ENCODE assay signal across 1 cellular context in the genomic region with DNA sequence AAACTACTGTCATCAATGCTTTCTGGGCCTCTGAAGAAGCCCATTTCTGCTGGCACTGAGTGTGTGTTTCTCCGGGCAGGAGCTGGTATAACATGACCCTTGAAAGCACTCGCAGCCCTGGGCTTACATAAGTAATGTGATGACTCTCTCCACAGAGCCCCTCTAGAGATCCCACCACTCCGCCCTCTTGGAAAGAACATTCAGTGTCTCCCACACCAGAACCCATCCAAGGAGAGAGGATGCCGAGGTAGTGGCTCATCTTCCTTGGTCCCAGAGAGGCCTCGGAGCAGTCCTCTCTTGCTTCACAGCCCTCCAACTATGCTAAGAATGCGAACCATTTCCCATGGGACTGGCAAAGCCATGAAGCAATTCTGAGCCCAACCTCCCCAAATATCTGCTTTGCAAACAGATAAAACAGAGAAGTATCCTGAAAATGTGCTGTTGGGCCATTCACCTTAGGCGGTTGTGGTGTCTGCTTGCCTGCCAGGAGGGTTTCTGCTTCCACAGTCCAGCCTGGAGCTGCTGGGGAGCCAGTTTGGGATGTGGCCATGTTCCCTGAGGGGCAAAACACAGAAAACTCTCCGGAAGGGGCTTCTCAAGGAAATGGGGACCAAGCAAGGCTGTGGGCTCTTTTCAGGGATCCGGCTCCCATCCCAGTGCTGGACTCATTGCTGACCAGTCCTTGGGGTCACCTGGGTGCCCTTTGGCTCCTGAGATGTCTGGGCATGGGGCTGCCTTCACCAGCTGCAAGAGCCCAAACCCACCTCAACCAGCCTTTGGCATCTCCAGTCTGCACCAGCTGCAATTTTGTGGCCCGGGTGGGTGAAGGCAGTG.
TF ChIP-seq lines count a peak whose summit lies in the region.

No MANE protein-coding gene starts in this region.

TF ChIP-seq in HepG2, 621 proteins besides CTCF, POLR2A, EP300 and RAD21 (continued from another document and continues in another):
- TF ChIP-seq ZBTB33 (CRISPR knock-in tag; IDR thresholded peaks at IDR 0.05) (peak; percentile 10; the same call in 1 of the 2 replicates), HNRNPH1 (optimal IDR thresholded peaks at IDR 0.05; ENCODE audit: low read depth, low read length) (no peak), SMAD1 (CRISPR knock-in tag; IDR thresholded peaks at IDR 0.05; ENCODE audit: borderline replicate concordance, low read depth) (no peak), PLRG1 (conservative IDR thresholded peaks at IDR 0.05) (no peak), ZNF124 (CRISPR knock-in tag; IDR thresholded peaks at IDR 0.05) (0 out of 2 replicates have a peak, but pooled peaks have one; percentile 63), TFE3 (CRISPR knock-in tag; IDR thresholded peaks at IDR 0.05) (peak; percentile 70; the same call in 1 of the 2 replicates), ZNF24 (IDR thresholded peaks at IDR 0.05) (no peak), KAT8 (CRISPR knock-in tag; IDR thresholded peaks at IDR 0.05) (0 out of 2 replicates have a peak, but pooled peaks have one; percentile 34), ZSCAN5A (CRISPR knock-in tag; IDR thresholded peaks at IDR 0.05; ENCODE audit: borderline replicate concordance) (peak; percentile 79; the same call in 1 of the 2 replicates), RCOR2 (CRISPR knock-in tag; IDR thresholded peaks at IDR 0.05) (peak; percentile 62; the same call in 1 of the 2 replicates), GTF3A (CRISPR knock-in tag; conservative IDR thresholded peaks at IDR 0.05) (no peak), EED (CRISPR knock-in tag; IDR thresholded peaks at IDR 0.05) (0 out of 2 replicates have a peak, but pooled peaks have one; percentile 44), BCL6 (CRISPR knock-in tag; IDR thresholded peaks at IDR 0.05) (peak; percentile 58), CEBPB (IDR thresholded peaks at IDR 0.05; ENCODE audit: borderline replicate concordance, low read depth, low read length) (peak; percentile 94), NCOA2 (CRISPR knock-in tag; IDR thresholded peaks at IDR 0.05) (peak; percentile 87), SP5 (CRISPR knock-in tag; IDR thresholded peaks at IDR 0.05; ENCODE audit: borderline replicate concordance, low read depth) (peak; percentile 59; the same call in 1 of the 2 replicates), ZNF263 (CRISPR knock-in tag; IDR thresholded peaks at IDR 0.05) (peak; percentile 50; the same call in 1 of the 2 replicates), GATAD2A (CRISPR knock-in tag; IDR thresholded peaks at IDR 0.05) (peak; percentile 71), ELF1 (CRISPR knock-in tag; IDR thresholded peaks at IDR 0.05) (no peak), IRF2 (CRISPR knock-in tag; IDR thresholded peaks at IDR 0.05) (no peak), FOXK2 (IDR thresholded peaks at IDR 0.05) (no peak), ZNF788 (CRISPR knock-in tag; IDR thresholded peaks at IDR 0.05; ENCODE audit: borderline replicate concordance) (0 out of 2 replicates have a peak, but pooled peaks have one; percentile 44), PHF21A (CRISPR knock-in tag; IDR thresholded peaks at IDR 0.05) (peak; percentile 53; the same call in 1 of the 2 replicates), XRCC5 (optimal IDR thresholded peaks at IDR 0.05; ENCODE audit: low read length) (no peak), ZNF768 (CRISPR knock-in tag; IDR thresholded peaks at IDR 0.05) (peak; percentile 92), RXRA (CRISPR knock-in tag; IDR thresholded peaks at IDR 0.05) (peak; percentile 51; the same call in 1 of the 2 replicates), HDAC2 (CRISPR knock-in tag; IDR thresholded peaks at IDR 0.05) (peak; percentile 64), TEAD3 (CRISPR knock-in tag; optimal IDR thresholded peaks at IDR 0.05; ENCODE audit: borderline replicate concordance) (peak; percentile 100), FOXO1 (CRISPR knock-in tag; IDR thresholded peaks at IDR 0.05) (peak; percentile 17; the same call in 1 of the 2 replicates), ZNF180 (CRISPR knock-in tag; IDR thresholded peaks at IDR 0.05; ENCODE audit: borderline replicate concordance, low read depth) (no peak), TBX2 (CRISPR knock-in tag; IDR thresholded peaks at IDR 0.05; ENCODE audit: borderline replicate concordance) (peak; percentile 43; the same call in 1 of the 2 replicates), CREM (IDR thresholded peaks at IDR 0.05) (peak; percentile 44; the same call in 1 of the 2 replicates), CREM (CRISPR knock-in tag; IDR thresholded peaks at IDR 0.05) (no peak), PHF20 (CRISPR knock-in tag; IDR thresholded peaks at IDR 0.05) (no peak)
- TF ChIP-seq, protein P1, sequence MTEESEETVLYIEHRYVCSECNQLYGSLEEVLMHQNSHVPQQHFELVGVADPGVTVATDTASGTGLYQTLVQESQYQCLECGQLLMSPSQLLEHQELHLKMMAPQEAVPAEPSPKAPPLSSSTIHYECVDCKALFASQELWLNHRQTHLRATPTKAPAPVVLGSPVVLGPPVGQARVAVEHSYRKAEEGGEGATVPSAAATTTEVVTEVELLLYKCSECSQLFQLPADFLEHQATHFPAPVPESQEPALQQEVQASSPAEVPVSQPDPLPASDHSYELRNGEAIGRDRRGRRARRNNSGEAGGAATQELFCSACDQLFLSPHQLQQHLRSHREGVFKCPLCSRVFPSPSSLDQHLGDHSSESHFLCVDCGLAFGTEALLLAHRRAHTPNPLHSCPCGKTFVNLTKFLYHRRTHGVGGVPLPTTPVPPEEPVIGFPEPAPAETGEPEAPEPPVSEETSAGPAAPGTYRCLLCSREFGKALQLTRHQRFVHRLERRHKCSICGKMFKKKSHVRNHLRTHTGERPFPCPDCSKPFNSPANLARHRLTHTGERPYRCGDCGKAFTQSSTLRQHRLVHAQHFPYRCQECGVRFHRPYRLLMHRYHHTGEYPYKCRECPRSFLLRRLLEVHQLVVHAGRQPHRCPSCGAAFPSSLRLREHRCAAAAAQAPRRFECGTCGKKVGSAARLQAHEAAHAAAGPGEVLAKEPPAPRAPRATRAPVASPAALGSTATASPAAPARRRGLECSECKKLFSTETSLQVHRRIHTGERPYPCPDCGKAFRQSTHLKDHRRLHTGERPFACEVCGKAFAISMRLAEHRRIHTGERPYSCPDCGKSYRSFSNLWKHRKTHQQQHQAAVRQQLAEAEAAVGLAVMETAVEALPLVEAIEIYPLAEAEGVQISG (CRISPR knock-in tag; IDR thresholded peaks at IDR 0.05): peak; percentile 46; the same call in 1 of the 2 replicates
- TF ChIP-seq, protein P2, sequence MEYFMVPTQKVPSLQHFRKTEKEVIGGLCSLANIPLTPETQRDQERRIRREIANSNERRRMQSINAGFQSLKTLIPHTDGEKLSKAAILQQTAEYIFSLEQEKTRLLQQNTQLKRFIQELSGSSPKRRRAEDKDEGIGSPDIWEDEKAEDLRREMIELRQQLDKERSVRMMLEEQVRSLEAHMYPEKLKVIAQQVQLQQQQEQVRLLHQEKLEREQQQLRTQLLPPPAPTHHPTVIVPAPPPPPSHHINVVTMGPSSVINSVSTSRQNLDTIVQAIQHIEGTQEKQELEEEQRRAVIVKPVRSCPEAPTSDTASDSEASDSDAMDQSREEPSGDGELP (IDR thresholded peaks at IDR 0.05; ENCODE audit: borderline replicate concordance, low read depth): peak; percentile 25; the same call in 1 of the 2 replicates
- TF ChIP-seq, protein P3, sequence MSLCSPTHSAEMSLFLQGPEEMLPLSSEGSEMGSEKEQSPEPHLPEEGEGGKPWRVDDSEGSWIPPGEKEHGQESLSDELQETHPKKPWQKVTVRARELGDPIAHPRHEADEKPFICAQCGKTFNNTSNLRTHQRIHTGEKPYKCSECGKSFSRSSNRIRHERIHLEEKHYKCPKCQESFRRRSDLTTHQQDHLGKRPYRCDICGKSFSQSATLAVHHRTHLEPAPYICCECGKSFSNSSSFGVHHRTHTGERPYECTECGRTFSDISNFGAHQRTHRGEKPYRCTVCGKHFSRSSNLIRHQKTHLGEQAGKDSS (CRISPR knock-in tag; IDR thresholded peaks at IDR 0.05; ENCODE audit: borderline replicate concordance, low read depth): no peak
- TF ChIP-seq, protein P4, sequence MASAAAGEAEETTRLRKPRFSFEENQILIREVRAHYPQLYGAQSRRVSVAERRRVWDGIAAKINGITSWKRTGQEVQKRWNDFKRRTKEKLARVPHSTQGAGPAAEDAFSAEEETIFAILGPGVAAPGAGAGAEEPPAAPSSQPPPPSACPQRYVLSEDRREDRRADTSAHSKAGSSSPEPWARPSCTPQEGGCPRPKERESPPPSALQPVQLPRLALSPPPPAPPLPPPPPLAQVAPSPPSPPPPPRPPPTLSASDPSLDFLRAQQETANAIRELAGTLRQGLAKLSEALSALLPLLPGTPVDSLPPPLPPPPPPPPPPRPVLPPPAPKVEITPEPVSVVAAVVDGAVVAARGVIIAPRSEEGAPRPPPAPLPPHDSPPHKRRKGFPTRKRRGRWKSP (CRISPR knock-in tag; IDR thresholded peaks at IDR 0.05): 0 out of 2 replicates have a peak, but pooled peaks have one; percentile 53
- TF ChIP-seq, protein P5, sequence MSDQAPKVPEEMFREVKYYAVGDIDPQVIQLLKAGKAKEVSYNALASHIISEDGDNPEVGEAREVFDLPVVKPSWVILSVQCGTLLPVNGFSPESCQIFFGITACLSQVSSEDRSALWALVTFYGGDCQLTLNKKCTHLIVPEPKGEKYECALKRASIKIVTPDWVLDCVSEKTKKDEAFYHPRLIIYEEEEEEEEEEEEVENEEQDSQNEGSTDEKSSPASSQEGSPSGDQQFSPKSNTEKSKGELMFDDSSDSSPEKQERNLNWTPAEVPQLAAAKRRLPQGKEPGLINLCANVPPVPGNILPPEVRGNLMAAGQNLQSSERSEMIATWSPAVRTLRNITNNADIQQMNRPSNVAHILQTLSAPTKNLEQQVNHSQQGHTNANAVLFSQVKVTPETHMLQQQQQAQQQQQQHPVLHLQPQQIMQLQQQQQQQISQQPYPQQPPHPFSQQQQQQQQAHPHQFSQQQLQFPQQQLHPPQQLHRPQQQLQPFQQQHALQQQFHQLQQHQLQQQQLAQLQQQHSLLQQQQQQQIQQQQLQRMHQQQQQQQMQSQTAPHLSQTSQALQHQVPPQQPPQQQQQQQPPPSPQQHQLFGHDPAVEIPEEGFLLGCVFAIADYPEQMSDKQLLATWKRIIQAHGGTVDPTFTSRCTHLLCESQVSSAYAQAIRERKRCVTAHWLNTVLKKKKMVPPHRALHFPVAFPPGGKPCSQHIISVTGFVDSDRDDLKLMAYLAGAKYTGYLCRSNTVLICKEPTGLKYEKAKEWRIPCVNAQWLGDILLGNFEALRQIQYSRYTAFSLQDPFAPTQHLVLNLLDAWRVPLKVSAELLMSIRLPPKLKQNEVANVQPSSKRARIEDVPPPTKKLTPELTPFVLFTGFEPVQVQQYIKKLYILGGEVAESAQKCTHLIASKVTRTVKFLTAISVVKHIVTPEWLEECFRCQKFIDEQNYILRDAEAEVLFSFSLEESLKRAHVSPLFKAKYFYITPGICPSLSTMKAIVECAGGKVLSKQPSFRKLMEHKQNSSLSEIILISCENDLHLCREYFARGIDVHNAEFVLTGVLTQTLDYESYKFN (CRISPR knock-in tag; conservative IDR thresholded peaks at IDR 0.05): peak; percentile 47
- TF ChIP-seq, protein P6, sequence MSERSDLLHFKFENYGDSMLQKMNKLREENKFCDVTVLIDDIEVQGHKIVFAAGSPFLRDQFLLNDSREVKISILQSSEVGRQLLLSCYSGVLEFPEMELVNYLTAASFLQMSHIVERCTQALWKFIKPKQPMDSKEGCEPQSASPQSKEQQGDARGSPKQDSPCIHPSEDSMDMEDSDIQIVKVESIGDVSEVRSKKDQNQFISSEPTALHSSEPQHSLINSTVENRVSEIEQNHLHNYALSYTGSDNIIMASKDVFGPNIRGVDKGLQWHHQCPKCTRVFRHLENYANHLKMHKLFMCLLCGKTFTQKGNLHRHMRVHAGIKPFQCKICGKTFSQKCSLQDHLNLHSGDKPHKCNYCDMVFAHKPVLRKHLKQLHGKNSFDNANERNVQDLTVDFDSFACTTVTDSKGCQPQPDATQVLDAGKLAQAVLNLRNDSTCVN (CRISPR knock-in tag; IDR thresholded peaks at IDR 0.05; ENCODE audit: borderline replicate concordance): no peak
- TF ChIP-seq, protein P7, sequence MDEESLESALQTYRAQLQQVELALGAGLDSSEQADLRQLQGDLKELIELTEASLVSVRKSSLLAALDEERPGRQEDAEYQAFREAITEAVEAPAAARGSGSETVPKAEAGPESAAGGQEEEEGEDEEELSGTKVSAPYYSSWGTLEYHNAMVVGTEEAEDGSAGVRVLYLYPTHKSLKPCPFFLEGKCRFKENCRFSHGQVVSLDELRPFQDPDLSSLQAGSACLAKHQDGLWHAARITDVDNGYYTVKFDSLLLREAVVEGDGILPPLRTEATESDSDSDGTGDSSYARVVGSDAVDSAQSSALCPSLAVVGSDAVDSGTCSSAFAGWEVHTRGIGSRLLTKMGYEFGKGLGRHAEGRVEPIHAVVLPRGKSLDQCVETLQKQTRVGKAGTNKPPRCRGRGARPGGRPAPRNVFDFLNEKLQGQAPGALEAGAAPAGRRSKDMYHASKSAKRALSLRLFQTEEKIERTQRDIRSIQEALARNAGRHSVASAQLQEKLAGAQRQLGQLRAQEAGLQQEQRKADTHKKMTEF (CRISPR knock-in tag; IDR thresholded peaks at IDR 0.05): peak; percentile 26; the same call in 1 of the 2 replicates
